8 cellular contexts compared by ENCODE assay signal in genomic region chr1:162056043-162056442, GRCh38. TPM values are rescaled to one million over a fixed set of nuclear protein-coding genes. Genes with fewer than 3 reads are reported as not detected.
A peak's percentile ranks its signal among the peaks of the same experiment; 100 is the strongest.
DNase-seq lines count a peak whose midpoint lies in the region; ATAC-seq and TF ChIP-seq lines count a peak whose summit lies in the region.

No MANE protein-coding gene starts in this region.

- H3K27me3 ChIP-seq in effector memory CD4-positive, alpha-beta T cell (replicated peaks; ENCODE audit: control insufficient read depth, insufficient read depth, low read length, poor library complexity, severe bottlenecking), result no peaks in the 10 kb centered on the region
- no peaks in the 10 kb centered on the region for H3K27me3 ChIP-seq in suprapubic skin

- peak; percentile 54 to 87 (median 80) for DNase-seq in NCI-H1417 (lab: John Stamatoyannopoulos, UW)
- no peak for DNase-seq in NCI-H1417 treated with DMSO at 0.1 percent for 48 hours (lab: John Stamatoyannopoulos, UW)
- peak; percentile 73 to 93 for DNase-seq in NCI-H526 (lab: John Stamatoyannopoulos, UW)
- peak; percentile 35 for DNase-seq in activated CD4-positive, alpha-beta T cell treated with anti-CD3 and anti-CD28 coated beads, Interleukin-2, amount 50 U/mL, for 1 hour
- peak in 2 of 3 donors; percentile 4 to 9 for DNase-seq in effector memory CD4-positive, alpha-beta T cell
- peak; percentile 89 for DNase-seq in medulla oblongata (ENCODE audit: extremely low spot score)
- no peak for DNase-seq in suprapubic skin (ENCODE audit: low spot score in 2 of 2)

- peak; percentile 77 to 85 for TF ChIP-seq CTCF in suprapubic skin (IDR thresholded peaks at IDR 0.05)

- H3K4me3 ChIP-seq in effector memory CD4-positive, alpha-beta T cell (ENCODE audit: insufficient read depth, low read depth, low read length, poor library complexity, severe bottlenecking), result no peak overlapping the region
- no peak overlapping the region for H3K4me3 ChIP-seq in suprapubic skin

- TF ChIP-seq EP300 in suprapubic skin (IDR thresholded peaks at IDR 0.05), result no peak

- H3K36me3 ChIP-seq in effector memory CD4-positive, alpha-beta T cell (ENCODE audit: control insufficient read depth, insufficient read depth, low read length), result no peaks in the 10 kb centered on the region
- no peaks in the 10 kb centered on the region for H3K36me3 ChIP-seq in suprapubic skin

- no peaks in the 10 kb centered on the region for H3K4me1 ChIP-seq in effector memory CD4-positive, alpha-beta T cell (ENCODE audit: control insufficient read depth, insufficient read depth, low read length, poor library complexity, severe bottlenecking)
- no peaks in the 10 kb centered on the region for H3K4me1 ChIP-seq in suprapubic skin

- WGBS in suprapubic skin, result 34% methylated on average over 3 of the region's 3 CpGs

- ATAC-seq in HG03196 (IDR thresholded peaks at IDR 0.05; ENCODE audit: unreplicated experiment), result peak; percentile 67

- H3K27ac ChIP-seq in effector memory CD4-positive, alpha-beta T cell (ENCODE audit: insufficient read depth, low read length, poor library complexity, severe bottlenecking), result no peak overlapping the region
- H3K27ac ChIP-seq in suprapubic skin, result no peak overlapping the region

- H3K9me3 ChIP-seq in effector memory CD4-positive, alpha-beta T cell (ENCODE audit: control insufficient read depth, low read length), result no peaks in the 10 kb centered on the region
- H3K9me3 ChIP-seq in suprapubic skin, result no peaks in the 10 kb centered on the region

- TF ChIP-seq POLR2A in suprapubic skin (IDR thresholded peaks at IDR 0.05), result no peak

RNA-seq across cellular contexts. Expression of gene NOS1AP, which starts 13.4 kb away (rescaled TPM):
- 1 to 10 TPM; 1.9 to 9.5 (median 3.3) TPM for total RNA-seq in suprapubic skin

RNA-seq across cellular contexts. Expression of gene OLFML2B, which starts 32.4 kb away (rescaled TPM):
- 1 to 10 TPM; 2.7 to 5.2 (median 3.6) TPM for total RNA-seq in suprapubic skin

Comparison
In these comparisons a context has a peak if more than half of its experiments do, and no peak if none do; other contexts are left out.
1. DNase-seq: peak in NCI-H1417 (3 of 3), NCI-H526 (2 of 2), activated CD4-positive, alpha-beta T cell treated with anti-CD3 and anti-CD28 coated beads, Interleukin-2, amount 50 U/mL, for 1 hour (single experiment), effector memory CD4-positive, alpha-beta T cell (2 of 3) and medulla oblongata (single experiment); none in NCI-H1417 treated with DMSO at 0.1 percent for 48 hours (single experiment) and suprapubic skin (0 of 2).